25 cellular contexts compared by ENCODE assay signal in the genomic region with DNA sequence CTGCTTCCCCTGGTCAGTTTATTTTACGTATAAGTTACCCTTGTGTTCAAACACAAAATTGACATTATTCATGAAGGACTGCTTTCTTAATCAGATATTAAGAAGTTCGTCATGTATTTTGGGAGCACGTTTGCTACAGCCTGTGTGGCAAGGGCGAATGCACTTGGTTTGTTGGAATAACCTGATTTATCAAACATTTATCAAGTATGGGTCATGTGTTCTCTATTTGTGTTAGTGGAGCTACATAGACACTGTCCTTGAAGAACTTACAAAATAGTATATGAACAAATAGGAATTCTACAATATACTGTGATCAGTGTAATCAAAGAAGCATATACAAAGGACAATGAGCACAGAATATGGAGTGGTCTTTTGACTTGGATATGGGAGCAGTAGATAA.
"Had no signal": no experiment of that assay in that cellular context is flagged by ENCODE, and none has a peak within 500 bp of the region (broad histone marks: within the 10 kb centered on the region; RNA-seq: fewer than 3 reads in every experiment).

No MANE protein-coding gene starts in this region.

- H3K4me3 ChIP-seq: colonic mucosa, esophagus squamous epithelium, gastrocnemius medialis, heart right ventricle, left ventricle myocardium inferior, lower lobe of right lung, mucosa of descending colon had no signal

- H3K27me3 ChIP-seq: colonic mucosa, esophagus squamous epithelium, gastrocnemius medialis, heart right ventricle had no signal

- H3K27ac Mint-ChIP-seq: dendritic cell treated with granulocyte-macrophage colony-stimulating factor and Interleukin-4, amounts not matched to agents 40 ng/mL and 50 ng/mL, for 4 days; endodermal cell; mesothelial cell of epicardium; naive B cell had no signal

- H3K4me1 ChIP-seq: colonic mucosa, esophagus squamous epithelium, lower lobe of right lung had no signal

- H3K27ac ChIP-seq: colonic mucosa, epithelial cell of prostate, esophagus squamous epithelium, gastrocnemius medialis, heart right ventricle, left ventricle myocardium inferior, lower lobe of right lung had no signal

- H3K4me1 Mint-ChIP-seq: endodermal cell, mesothelial cell of epicardium had no signal

- ATAC-seq: effector memory CD8-positive, alpha-beta T cell; esophagus mucosa; gastrocnemius medialis; heart right ventricle; left cardiac atrium; lower lobe of right lung; mucosa of descending colon had no signal

- H3K4me3 Mint-ChIP-seq: dendritic cell treated with granulocyte-macrophage colony-stimulating factor and Interleukin-4, amounts not matched to agents 40 ng/mL and 50 ng/mL, for 4 days; effector memory CD8-positive, alpha-beta T cell; endodermal cell; mesothelial cell of epicardium; naive B cell had no signal

- H3K9me3 Mint-ChIP-seq: dendritic cell treated with granulocyte-macrophage colony-stimulating factor and Interleukin-4, amounts not matched to agents 40 ng/mL and 50 ng/mL, for 4 days; effector memory CD8-positive, alpha-beta T cell had no signal

- FAIRE-seq: keratinocyte had no signal

- H3K27me3 Mint-ChIP-seq: dendritic cell treated with granulocyte-macrophage colony-stimulating factor and Interleukin-4, amounts not matched to agents 40 ng/mL and 50 ng/mL, for 4 days; effector memory CD8-positive, alpha-beta T cell; naive B cell had no signal

- H3K36me3 ChIP-seq: colonic mucosa had no signal

- H3K9me3 ChIP-seq: colonic mucosa, esophagus squamous epithelium, gastrocnemius medialis, lower lobe of right lung, mucosa of descending colon had no signal

- DNase-seq: colonic mucosa; cortex of kidney; effector CD8-positive, alpha-beta T cell; effector memory CD8-positive, alpha-beta T cell; endodermal cell; erythroblast; esophagus squamous epithelium; foreskin fibroblast; foreskin melanocyte; gastrocnemius medialis; glutamatergic neuron; head of caudate nucleus; heart right ventricle; hippocampal formation; left cardiac atrium; left ventricle myocardium inferior; lower lobe of right lung; mesenchymal stem cell; mucosa of descending colon; naive B cell had no signal
